In genomic region chr2:70901235-70902066, GRCh38 we compare ENCODE assay signal across 9 cellular contexts. TPM values are rescaled to one million over a fixed set of nuclear protein-coding genes. Genes with fewer than 3 reads are reported as not detected.
A peak's percentile ranks its signal among the peaks of the same experiment; 100 is the strongest.
DNase-seq lines count a peak whose midpoint lies in the region; ATAC-seq and TF ChIP-seq lines count a peak whose summit lies in the region.
"Had no signal": no experiment of that assay in that cellular context is flagged by ENCODE, and none has a peak within 500 bp of the region (broad histone marks: within the 10 kb centered on the region; RNA-seq: fewer than 3 reads in every experiment).

No MANE protein-coding gene starts in this region.

- no peak for ATAC-seq in HG02970 (IDR thresholded peaks at IDR 0.05; ENCODE audit: low FRiP score, unreplicated experiment)

- H3K4me1 ChIP-seq in HEK293 (ENCODE audit: control insufficient read depth, insufficient read depth, low read length) (peaks cover 2% of the 10 kb centered on the region; the same call in 1 of the 2 replicates), right atrium auricular region (peaks cover 0 to 45% of the 10 kb centered on the region in 2 donors), sigmoid colon (peaks cover 0 to 29% (median 26%) of the 10 kb centered on the region in 4 donors)

- H3K4me3 Mint-ChIP-seq in activated T-helper 1 cell treated with anti-CD3 and anti-CD28 coated beads, Interleukin-12 subunit alpha, Interleukin-12 subunit beta, Interleukin-2, Interleukin-4 antibody, amounts not matched to agents 30 ng/mL and 10 ng/mL and 1 ng/mL, durations not matched to agents 14 hours and 24 hours and 36 hours = peak overlapping the region; percentile 70

- H3K4me1 Mint-ChIP-seq in activated T-helper 1 cell treated with anti-CD3 and anti-CD28 coated beads, Interleukin-12 subunit alpha, Interleukin-12 subunit beta, Interleukin-2, Interleukin-4 antibody, amounts not matched to agents 30 ng/mL and 10 ng/mL and 1 ng/mL, durations not matched to agents 14 hours and 24 hours and 36 hours (ENCODE audit: low read depth) = peaks cover 16% of the 10 kb centered on the region

- peaks cover 3% of the 10 kb centered on the region for H3K36me3 Mint-ChIP-seq in activated T-helper 1 cell treated with anti-CD3 and anti-CD28 coated beads, Interleukin-12 subunit alpha, Interleukin-12 subunit beta, Interleukin-2, Interleukin-4 antibody, amounts not matched to agents 30 ng/mL and 10 ng/mL and 1 ng/mL, durations not matched to agents 14 hours and 24 hours and 36 hours (ENCODE audit: low read depth)

- POLR2A ChIA-PET in AG04450 (lab: Yijun Ruan, JAX) = no interaction called here
- POLR2A ChIA-PET in HEK293 (lab: Yijun Ruan, JAX) = interaction anchor here (0.8 to 1.3 kb wide), 2 partner anchors 14 to 28 kb away, joined by 4 to 6 read pairs; no protein-coding TSS in a partner anchor

- no peaks in the 10 kb centered on the region for H3K9me3 Mint-ChIP-seq in activated T-helper 1 cell treated with anti-CD3 and anti-CD28 coated beads, Interleukin-12 subunit alpha, Interleukin-12 subunit beta, Interleukin-2, Interleukin-4 antibody, amounts not matched to agents 30 ng/mL and 10 ng/mL and 1 ng/mL, durations not matched to agents 14 hours and 24 hours and 36 hours

- peaks cover 5 to 34% of the 10 kb centered on the region in 2 experiments; a peak in 2 of 3 replicates for H3K36me3 ChIP-seq in HEK293 (ENCODE audit: control insufficient read depth in 2 of 2, insufficient read depth in 1 of 2, low read length in 2 of 2)
- H3K36me3 ChIP-seq in right atrium auricular region = no peaks in the 10 kb centered on the region
- no peaks in the 10 kb centered on the region for H3K36me3 ChIP-seq in sigmoid colon

- H3K4me3 ChIP-seq in AG04450 (ENCODE audit: low read depth, low read length) = peak overlapping the region; percentile 75
- H3K4me3 ChIP-seq in HEK293 (ENCODE audit: low read depth, low read length) = peak overlapping the region; percentile 76
- peak overlapping the region; percentile 41 to 62 for H3K4me3 ChIP-seq in right atrium auricular region
- H3K4me3 ChIP-seq in sigmoid colon = peak overlapping the region; percentile 23 to 51 (median 40)

- no peak for TF ChIP-seq POLR2A in sigmoid colon (IDR thresholded peaks at IDR 0.05)

- no peak for TF ChIP-seq EP300 in sigmoid colon (IDR thresholded peaks at IDR 0.05)

- TF ChIP-seq CTCF in AG04450 (IDR thresholded peaks at IDR 0.05; ENCODE audit: low read depth, low read length) = no peak
- TF ChIP-seq CTCF in HEK293 (tag by site-specific recombination; IDR thresholded peaks at IDR 0.05) = peak; percentile 42; the same call in 1 of the 2 replicates
- TF ChIP-seq CTCF in right atrium auricular region (IDR thresholded peaks at IDR 0.05) = no peak
- no peak for TF ChIP-seq CTCF in sigmoid colon (IDR thresholded peaks at IDR 0.05)

- peak overlapping the region; percentile 36 for H3K27ac Mint-ChIP-seq in activated T-helper 1 cell treated with anti-CD3 and anti-CD28 coated beads, Interleukin-12 subunit alpha, Interleukin-12 subunit beta, Interleukin-2, Interleukin-4 antibody, amounts not matched to agents 30 ng/mL and 10 ng/mL and 1 ng/mL, durations not matched to agents 14 hours and 24 hours and 36 hours

- H3K27me3 ChIP-seq in AG04450 (ENCODE audit: control insufficient read depth, insufficient read depth, low read length) (peaks cover 34% of the 10 kb centered on the region), right atrium auricular region (peaks cover 8 to 18% of the 10 kb centered on the region in 2 donors), sigmoid colon (peaks cover 56 to 100% (median 99%) of the 10 kb centered on the region in 3 donors)

- H3K9me3 ChIP-seq in AG04450 (ENCODE audit: control insufficient read depth, insufficient read depth, low read length) = peaks cover 11% of the 10 kb centered on the region; the same call in 1 of the 2 replicates
- H3K9me3 ChIP-seq in HEK293 (ENCODE audit: control insufficient read depth, insufficient read depth, low read depth, low read length) = no peaks in the 10 kb centered on the region
- H3K9me3 ChIP-seq in right atrium auricular region = no peaks in the 10 kb centered on the region
- no peaks in the 10 kb centered on the region for H3K9me3 ChIP-seq in sigmoid colon

- intact Hi-C loops in activated T-helper 1 cell treated with anti-CD3 and anti-CD28 coated beads, Interleukin-12 subunit alpha, Interleukin-12 subunit beta, Interleukin-2, Interleukin-4 antibody, amounts not matched to agents 30 ng/mL and 10 ng/mL and 1 ng/mL, durations not matched to agents 14 hours and 24 hours and 36 hours (cut with micrococcal nuclease) = loop anchor here (1.0 kb wide), 1 partner anchor 14 kb away; no protein-coding TSS in a partner anchor
- intact Hi-C loops in sigmoid colon (cut with DNase I) = no loop called here

- peak overlapping the region; percentile 73 for H3K27ac ChIP-seq in AG04450 (ENCODE audit: low read depth, low read length)
- H3K27ac ChIP-seq in HEK293 (ENCODE audit: extremely low read depth, low read depth, low read length) = peak overlapping the region; percentile 79
- H3K27ac ChIP-seq in right atrium auricular region = peak overlapping the region; percentile 19 to 69
- H3K27ac ChIP-seq in sigmoid colon = peak overlapping the region in 1 of 4 donors; percentile 15
- H3K27ac ChIP-seq: epithelial cell of prostate had no signal

- peaks cover 87% of the 10 kb centered on the region for H3K27me3 Mint-ChIP-seq in activated T-helper 1 cell treated with anti-CD3 and anti-CD28 coated beads, Interleukin-12 subunit alpha, Interleukin-12 subunit beta, Interleukin-2, Interleukin-4 antibody, amounts not matched to agents 30 ng/mL and 10 ng/mL and 1 ng/mL, durations not matched to agents 14 hours and 24 hours and 36 hours (ENCODE audit: insufficient read depth)

- WGBS in sigmoid colon, 2 donors = 8 to 15% methylated on average over 77 of the region's 77 CpGs

- DNase-seq in AG04450 (ENCODE audit: low read depth, low spot score) (no peak), right atrium auricular region (ENCODE audit: low spot score) (peak; percentile 62), sigmoid colon (no peak), amniotic stem cell (lab: John Stamatoyannopoulos, UW) (no peak), SKM-1 (lab: John Stamatoyannopoulos, UW; ENCODE audit: unreplicated experiment) (no peak)
- no peak for DNase-seq in activated T-helper 1 cell treated with anti-CD3 and anti-CD28 coated beads, Interleukin-12 subunit alpha, Interleukin-12 subunit beta, Interleukin-2, Interleukin-4 antibody, amounts not matched to agents 30 ng/mL and 10 ng/mL and 1 ng/mL, durations not matched to agents 14 hours and 24 hours and 36 hours (ENCODE audit: low spot score)

- CTCF ChIA-PET in AG04450 (lab: Charles Lee) (interaction anchor here (1.5 kb wide), 1 partner anchor 19 kb away, joined by 5 read pairs; no protein-coding TSS in a partner anchor), HEK293 (lab: Yijun Ruan, JAX) (interaction anchor here (1.0 to 1.2 kb wide), 2 partner anchors 45 to 47 kb away, joined by 4 to 9 read pairs; no protein-coding TSS in a partner anchor)

TF ChIP-seq in HEK293, 187 proteins besides CTCF, POLR2A, EP300 and RAD21 (continues in another document):
- TF ChIP-seq ZBTB10 (tag by site-specific recombination; IDR thresholded peaks at IDR 0.05) = 0 out of 2 replicates have a peak, but pooled peaks have one; percentile 24
- TF ChIP-seq ZNF311 (tag by site-specific recombination; IDR thresholded peaks at IDR 0.05; ENCODE audit: borderline replicate concordance) = no peak
- no peak for TF ChIP-seq ZNF621 (tag by site-specific recombination; IDR thresholded peaks at IDR 0.05)

RNA-seq across cellular contexts. Expression of gene VAX2, which starts 1.1 kb away (rescaled TPM):
- polyA plus RNA-seq in AG04450 (2011; rRNA removed) = 0.83 and 1.3 TPM in 2 replicates
- 0.56 and 0.64 TPM in 2 replicates for polyA minus RNA-seq in AG04450 (2011; rRNA and poly(A)+ RNA removed)
- not detected in 2 replicates for total RNA-seq in activated T-helper 1 cell treated with anti-CD3 and anti-CD28 coated beads, Interleukin-12 subunit alpha, Interleukin-12 subunit beta, Interleukin-2, Interleukin-4 antibody, amounts not matched to agents 30 ng/mL and 10 ng/mL and 1 ng/mL, durations not matched to agents 14 hours and 24 hours and 36 hours
- total RNA-seq in right atrium auricular region = under 1 TPM; 0.70 to 0.86 TPM
- 1 to 10 TPM in 1 of 4 donors, under 1 TPM in 1, not detected in 2; 0.83 to 1.8 TPM for total RNA-seq in sigmoid colon
- under 1 TPM in 2 of 3 donors, not detected in 1; 0.07 to 0.60 TPM for polyA plus RNA-seq in sigmoid colon

RNA-seq across cellular contexts. Expression of gene ATP6V1B1, which starts 34.2 kb away (rescaled TPM):
- polyA plus RNA-seq in AG04450 (2011; rRNA removed) = 0.57 and 0.82 TPM in 2 replicates
- polyA minus RNA-seq in AG04450 (2011; rRNA and poly(A)+ RNA removed) = 1.0 and 1.7 TPM in 2 replicates
- not detected in 2 replicates for total RNA-seq in activated T-helper 1 cell treated with anti-CD3 and anti-CD28 coated beads, Interleukin-12 subunit alpha, Interleukin-12 subunit beta, Interleukin-2, Interleukin-4 antibody, amounts not matched to agents 30 ng/mL and 10 ng/mL and 1 ng/mL, durations not matched to agents 14 hours and 24 hours and 36 hours
- total RNA-seq in right atrium auricular region = not detected
- 1 to 10 TPM in 1 of 4 donors, under 1 TPM in 1, not detected in 2; 0.66 to 1.9 TPM for total RNA-seq in sigmoid colon
- under 1 TPM in 1 of 3 donors, not detected in 2; 0.16 TPM for polyA plus RNA-seq in sigmoid colon
